ENCODE assay signal across 8 cellular contexts in genomic region chr13:74134226-74134776, GRCh38. TPM values are rescaled to one million over a fixed set of nuclear protein-coding genes. Genes with fewer than 3 reads are reported as not detected.
DNase-seq lines count a peak whose midpoint lies in the region; ATAC-seq, FAIRE-seq and TF ChIP-seq lines count a peak whose summit lies in the region.

Gene KLF12, minus strand, starts transcription at chr13:74134404.

- WGBS in mammary epithelial cell (ENCODE audit: low coverage, missing lambda C conversion rate) = no CpG with 5 or more reads among the region's 54 CpGs

- H3K4me3 ChIP-seq in A673 (ENCODE audit: low read depth, low read length, poor library complexity, severe bottlenecking) (peak within 1 kb of the TSS; percentile 84), WI38 (ENCODE audit: low read depth, low read length) (peak within 1 kb of the TSS; percentile 87), mammary epithelial cell (replicated peaks in 1 of 3; ENCODE audit: insufficient read depth in 1 of 3, low read depth in 2 of 3, low read length in 3 of 3) (peak within 1 kb of the TSS; percentile 66 to 92 (median 67)), keratinocyte (ENCODE audit: control insufficient read depth in 2 of 3, extremely low read depth in 1 of 3, insufficient read depth in 2 of 3, low read depth in 1 of 3, low read length in 3 of 3) (peak within 1 kb of the TSS; percentile 65 to 89 (median 69))

- DNase-seq in A673 (ENCODE audit: low spot score) (peak; percentile 95), NCI-H2171 (lab: John Stamatoyannopoulos, UW) (peak; percentile 94), mammary epithelial cell (peak; percentile 88), keratinocyte (ENCODE audit: low read depth, low spot score) (peak; percentile 11)
- peak; percentile 77 to 82 for DNase-seq in stimulated activated CD4-positive, alpha-beta T cell treated with anti-CD3 and anti-CD28 coated beads, Interleukin-15, amount 100 ng/mL, for 1 hour (ENCODE audit: low read depth in 1 of 2, low spot score in 1 of 2)

- H4K20me1 ChIP-seq in mammary epithelial cell (ENCODE audit: insufficient read depth, low read length) (no peaks in the 10 kb centered on the region), keratinocyte (ENCODE audit: control insufficient read depth, extremely low read depth, insufficient read depth, low read length) (no peaks in the 10 kb centered on the region)

- peak within 1 kb of the TSS; percentile 89 for H3K27ac ChIP-seq in A673 (ENCODE audit: low read depth, low read length, poor library complexity, severe bottlenecking)
- H3K27ac ChIP-seq in mammary epithelial cell (ENCODE audit: insufficient read depth, low read depth, low read length) = peak within 1 kb of the TSS; percentile 79
- peak within 1 kb of the TSS; percentile 56 for H3K27ac ChIP-seq in keratinocyte (ENCODE audit: control insufficient read depth, insufficient read depth, low read length)

- H3K4me2 ChIP-seq in mammary epithelial cell (ENCODE audit: insufficient read depth, low read depth, low read length) = peak within 1 kb of the TSS; percentile 89
- H3K4me2 ChIP-seq in keratinocyte (ENCODE audit: control insufficient read depth, extremely low read depth, insufficient read depth, low read depth, low read length) = peak within 1 kb of the TSS; percentile 84

- H3K9me3 ChIP-seq in A673 (ENCODE audit: low read depth, low read length, poor library complexity, severe bottlenecking) (no peaks in the 10 kb centered on the region), mammary epithelial cell (replicated peaks; ENCODE audit: insufficient read depth, low read length) (no peaks in the 10 kb centered on the region), keratinocyte (ENCODE audit: control insufficient read depth, low read depth, low read length) (no peaks in the 10 kb centered on the region)

- dilution Hi-C loops in mammary epithelial cell (cut with HindIII; ENCODE audit: low sequenced_read_pairs) = no loop called here
- dilution Hi-C loops in keratinocyte (cut with MboI; ENCODE audit: extremely low pct_ligation_motif_present, low sequenced_read_pairs) = no loop called here

- TF ChIP-seq CTCF in A673 (conservative IDR thresholded peaks at IDR 0.05; ENCODE audit: low read depth, low read length) (no peak), WI38 (IDR thresholded peaks at IDR 0.05; ENCODE audit: low read depth, low read length) (no peak), mammary epithelial cell (conservative IDR thresholded peaks at IDR 0.05 in 1 of 2, IDR thresholded peaks at IDR 0.05 in 1 of 2; ENCODE audit: extremely low read depth in 1 of 2, insufficient read depth in 1 of 2, low read depth in 1 of 2, low read length in 2 of 2) (no peak), keratinocyte (optimal IDR thresholded peaks at IDR 0.05 in 1 of 3, IDR thresholded peaks at IDR 0.05 in 1 of 3, conservative IDR thresholded peaks at IDR 0.05 in 1 of 3; ENCODE audit: extremely low read depth in 1 of 3, insufficient read depth in 2 of 3, low read length in 3 of 3) (no peak)

- ATAC-seq in GM18868 (IDR thresholded peaks at IDR 0.05; ENCODE audit: unreplicated experiment) (peak; percentile 70), HG03095 (IDR thresholded peaks at IDR 0.05; ENCODE audit: unreplicated experiment) (peak; percentile 59)

- in situ Hi-C loops in mammary epithelial cell (cut with MboI; ENCODE audit: low sequenced_read_pairs in 2 of 2) = no loop called here

- POLR2A ChIA-PET in A673 (lab: Charles Lee; ENCODE audit: low non-redundant PET) = interaction anchor here (0.7 kb wide), 1 partner anchor 399 kb away, joined by 5 read pairs; no protein-coding TSS in a partner anchor

- H2AFZ ChIP-seq in mammary epithelial cell (ENCODE audit: low read depth, low read length) (peak within 1 kb of the TSS; percentile 90), keratinocyte (ENCODE audit: control insufficient read depth, low read length) (peak within 1 kb of the TSS; percentile 70)

- FAIRE-seq in keratinocyte (lab: Jason Lieb, UNC) = no peak

- H3K79me2 ChIP-seq in mammary epithelial cell (ENCODE audit: insufficient read depth, low read length) (peaks cover 46% of the 10 kb centered on the region), keratinocyte (ENCODE audit: control insufficient read depth, insufficient read depth, low read length) (peaks cover 21% of the 10 kb centered on the region)

- no TSS peak for BruUV-seq in A673 (replicated peaks; lab: Mats Ljungman, UMichigan)
- no TSS peak for BruUV-seq in mammary epithelial cell (replicated peaks; lab: Mats Ljungman, UMichigan)

- CTCF ChIA-PET in A673 (lab: Charles Lee) = no interaction called here
- CTCF ChIA-PET in mammary epithelial cell (lab: Charles Lee; ENCODE audit: low non-redundant PET) = no interaction called here

- H3K4me1 ChIP-seq in A673 (ENCODE audit: insufficient read depth, low read length, poor library complexity, severe bottlenecking) = peaks cover 19% of the 10 kb centered on the region
- H3K4me1 ChIP-seq in mammary epithelial cell (ENCODE audit: insufficient read depth, low read length) = peaks cover 8% of the 10 kb centered on the region
- H3K4me1 ChIP-seq in keratinocyte (ENCODE audit: control insufficient read depth, extremely low read depth, insufficient read depth, low read length) = peaks cover 11% of the 10 kb centered on the region

- no peaks in the 10 kb centered on the region for H3K9me1 ChIP-seq in keratinocyte (ENCODE audit: control insufficient read depth, extremely low read depth, insufficient read depth, low read length)

- H3K36me3 ChIP-seq in A673 (ENCODE audit: insufficient read depth, low read length, poor library complexity, severe bottlenecking) (no peaks in the 10 kb centered on the region), mammary epithelial cell (ENCODE audit: insufficient read depth, low read length) (no peaks in the 10 kb centered on the region), keratinocyte (ENCODE audit: control insufficient read depth in 2 of 2, extremely low read depth in 1 of 2, insufficient read depth in 2 of 2, low read length in 2 of 2) (no peaks in the 10 kb centered on the region)

- intact Hi-C loops in A673 (cut with micrococcal nuclease; ENCODE audit: unreplicated experiment) = loop anchor here (5.0 kb wide), 2 partner anchors 187 to 297 kb away; no protein-coding TSS in a partner anchor
- intact Hi-C loops in mammary epithelial cell (cut with micrococcal nuclease) = loop anchor here (2.0 to 5.0 kb wide), 5 partner anchors 97 to 1084 kb away; no protein-coding TSS in a partner anchor

- H3K9ac ChIP-seq in mammary epithelial cell (ENCODE audit: insufficient read depth, low read length) (peak within 1 kb of the TSS; percentile 84), keratinocyte (ENCODE audit: control insufficient read depth, extremely low read depth, insufficient read depth, low read length) (peak within 1 kb of the TSS; percentile 88)

- H3K27me3 ChIP-seq in A673 (replicated peaks; ENCODE audit: insufficient read depth, low read depth, low read length, poor library complexity) (no peaks in the 10 kb centered on the region), mammary epithelial cell (ENCODE audit: insufficient read depth, low read length) (no peaks in the 10 kb centered on the region), keratinocyte (ENCODE audit: control insufficient read depth, extremely low read depth, insufficient read depth, low read length) (no peaks in the 10 kb centered on the region)

RNA-seq across cellular contexts. Expression of gene KLF12, which starts in this region (rescaled TPM):
- total RNA-seq in A673 (2021) (12.4 and 13.5 TPM in 2 replicates), mammary epithelial cell (10 to 100 TPM; 10.7 to 11.9 TPM)
- polyA plus RNA-seq in mammary epithelial cell (8.2 TPM), keratinocyte (3.8 to 6.8 TPM (median 6.1 TPM) in 3 replicates)
- polyA minus RNA-seq in mammary epithelial cell (9.0 TPM), keratinocyte (18.6 to 37.5 TPM (median 33.0 TPM) in 3 replicates)
- polyA plus RNA-seq in keratinocyte (2011; ENCODE audit: low read depth) = 0.30 TPM
- polyA plus RNA-seq in keratinocyte (2011; cell fraction: cytosol; rRNA removed) = 2.3 and 5.6 TPM in 2 replicates
- polyA plus RNA-seq in keratinocyte (2011; cell fraction: nucleus; rRNA removed) = 7.3 and 7.5 TPM in 2 replicates
- polyA plus RNA-seq in keratinocyte (2012; ENCODE audit: low replicate concordance) = 0.51 and 3.2 TPM in 2 replicates
- polyA minus RNA-seq in keratinocyte (2011; cell fraction: cytosol; rRNA and poly(A)+ RNA removed) = 4.8 TPM
- polyA minus RNA-seq in keratinocyte (2011; cell fraction: nucleus; rRNA and poly(A)+ RNA removed) = 9.7 and 36.9 TPM in 2 replicates

Comparison
In these comparisons a context has a peak if more than half of its experiments do, and no peak if none do; other contexts are left out.
1. Peak in every context shown above with its lines: DNase-seq, ATAC-seq, H3K4me3 ChIP-seq and H3K27ac ChIP-seq.
2. DNase-seq: peak in every context shown above with its lines; median percentile 95 in A673; 94 in NCI-H2171; 88 in mammary epithelial cell; 80 in stimulated activated CD4-positive, alpha-beta T cell treated with anti-CD3 and anti-CD28 coated beads, Interleukin-15, amount 100 ng/mL, for 1 hour; 11 in keratinocyte.